In the genomic region with DNA sequence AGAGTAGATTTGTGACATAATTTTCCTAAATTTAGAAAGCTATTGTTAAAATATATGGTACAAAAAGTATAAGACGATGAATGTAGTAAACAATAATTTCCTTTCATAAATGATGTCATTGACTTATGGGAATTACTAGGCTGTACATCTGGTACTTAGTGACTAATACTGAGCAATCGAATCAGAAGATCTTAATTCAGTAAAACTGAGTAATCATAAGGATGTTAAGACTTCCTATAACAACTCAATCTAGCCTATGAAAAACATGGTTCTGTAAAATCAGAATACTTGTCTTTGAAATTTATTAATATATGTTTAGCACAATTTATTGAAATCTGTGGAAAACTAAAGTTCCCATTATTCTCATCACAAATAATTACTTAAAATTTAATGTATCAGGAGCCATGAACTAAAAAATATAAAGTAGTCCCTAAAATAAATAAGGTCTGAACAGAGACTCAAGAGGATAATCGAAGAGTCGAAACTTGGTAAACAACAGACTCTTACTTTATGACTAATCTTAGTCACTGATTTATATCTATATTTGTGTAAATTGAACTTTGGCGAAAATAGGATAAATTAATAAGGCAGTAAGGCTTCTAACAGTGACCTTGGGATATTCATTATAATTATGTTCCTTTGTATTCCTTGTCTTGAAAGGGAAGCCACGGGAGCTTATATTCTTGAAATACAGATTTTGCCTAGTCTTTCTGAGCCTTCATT, we compare ENCODE assay signal across 15 cellular contexts.
DNase-seq lines count a peak whose midpoint lies in the region; ATAC-seq, FAIRE-seq and TF ChIP-seq lines count a peak whose summit lies in the region.
"Had no signal": no experiment of that assay in that cellular context is flagged by ENCODE, and none has a peak within 500 bp of the region (broad histone marks: within the 10 kb centered on the region; RNA-seq: fewer than 3 reads in every experiment).

No MANE protein-coding gene starts in this region.

- H3K9me3 Mint-ChIP-seq in nephron (no peaks in the 10 kb centered on the region), type B pancreatic cell (peaks cover 4% of the 10 kb centered on the region)
- H3K9me3 Mint-ChIP-seq: dendritic cell treated with granulocyte-macrophage colony-stimulating factor and Interleukin-4, amounts not matched to agents 40 ng/mL and 50 ng/mL, for 4 days had no signal

- no peak overlapping the region for H3K4me3 ChIP-seq in choroid plexus epithelial cell (ENCODE audit: low read depth, low read length)

- H3K36me3 Mint-ChIP-seq in nephron (ENCODE audit: low read depth) (no peaks in the 10 kb centered on the region), type B pancreatic cell (no peaks in the 10 kb centered on the region)

- peak overlapping the region in 2 of 3 experiments; percentile 51 to 65 for H3K27ac Mint-ChIP-seq in nephron
- no peak overlapping the region for H3K27ac Mint-ChIP-seq in type B pancreatic cell
- H3K27ac Mint-ChIP-seq: dendritic cell treated with granulocyte-macrophage colony-stimulating factor and Interleukin-4, amounts not matched to agents 40 ng/mL and 50 ng/mL, for 4 days had no signal

- FAIRE-seq in D721Med (lab: Jason Lieb, UNC): peak; percentile 87

- H3K4me3 Mint-ChIP-seq in nephron (no peak overlapping the region), type B pancreatic cell (no peak overlapping the region)
- H3K4me3 Mint-ChIP-seq: dendritic cell treated with granulocyte-macrophage colony-stimulating factor and Interleukin-4, amounts not matched to agents 40 ng/mL and 50 ng/mL, for 4 days had no signal

- TF ChIP-seq CTCF in D721Med (IDR thresholded peaks at IDR 0.05; ENCODE audit: insufficient read depth, missing control alignments): no peak
- TF ChIP-seq CTCF in choroid plexus epithelial cell (conservative IDR thresholded peaks at IDR 0.05; ENCODE audit: low read depth, low read length): no peak
- TF ChIP-seq CTCF in nephron (IDR thresholded peaks at IDR 0.05; ENCODE audit: unreplicated experiment in 3 of 3): no peak
- TF ChIP-seq CTCF in omental fat pad (IDR thresholded peaks at IDR 0.05): no peak
- TF ChIP-seq CTCF in type B pancreatic cell (conservative IDR thresholded peaks at IDR 0.05): no peak

- ATAC-seq in HG02759 (IDR thresholded peaks at IDR 0.05; ENCODE audit: unreplicated experiment) (no peak), HG02885 (IDR thresholded peaks at IDR 0.05; ENCODE audit: poor library complexity, unreplicated experiment) (no peak), omental fat pad (ENCODE audit: low FRiP score) (no peak)

- H3K27me3 Mint-ChIP-seq in nephron (ENCODE audit: low read depth): no peaks in the 10 kb centered on the region
- no peaks in the 10 kb centered on the region for H3K27me3 Mint-ChIP-seq in type B pancreatic cell
- H3K27me3 Mint-ChIP-seq: dendritic cell treated with granulocyte-macrophage colony-stimulating factor and Interleukin-4, amounts not matched to agents 40 ng/mL and 50 ng/mL, for 4 days had no signal

- DNase-seq in D721Med (ENCODE audit: insufficient read length, low spot score): no peak
- DNase-seq in NCI-H69 (lab: John Stamatoyannopoulos, UW): peak; percentile 36
- DNase-seq in choroid plexus epithelial cell (ENCODE audit: low read depth): peak; percentile 82
- DNase-seq in omental fat pad (ENCODE audit: low spot score): no peak
- DNase-seq in type B pancreatic cell (ENCODE audit: extremely low spot score, unreplicated experiment): no peak
- DNase-seq: activated T-cell treated with anti-CD3 and anti-CD28 coated beads, Interleukin-2, amount 50 U/mL, for 1 hour; BE2C; DMS53; kidney glomerular epithelial cell; OCI-M1; T-helper 1 cell had no signal

- peaks cover 19% of the 10 kb centered on the region for H3K4me1 Mint-ChIP-seq in nephron
- H3K4me1 Mint-ChIP-seq in type B pancreatic cell (ENCODE audit: unreplicated experiment): peaks cover 16% of the 10 kb centered on the region

Comparison
In these comparisons a context has a peak if more than half of its experiments do, and no peak if none do; other contexts are left out.
1. DNase-seq: peak in NCI-H69 (single experiment) and choroid plexus epithelial cell (single experiment); none in D721Med (single experiment), omental fat pad (single experiment) and type B pancreatic cell (single experiment).